18 cellular contexts compared by ENCODE assay signal in the genomic region with DNA sequence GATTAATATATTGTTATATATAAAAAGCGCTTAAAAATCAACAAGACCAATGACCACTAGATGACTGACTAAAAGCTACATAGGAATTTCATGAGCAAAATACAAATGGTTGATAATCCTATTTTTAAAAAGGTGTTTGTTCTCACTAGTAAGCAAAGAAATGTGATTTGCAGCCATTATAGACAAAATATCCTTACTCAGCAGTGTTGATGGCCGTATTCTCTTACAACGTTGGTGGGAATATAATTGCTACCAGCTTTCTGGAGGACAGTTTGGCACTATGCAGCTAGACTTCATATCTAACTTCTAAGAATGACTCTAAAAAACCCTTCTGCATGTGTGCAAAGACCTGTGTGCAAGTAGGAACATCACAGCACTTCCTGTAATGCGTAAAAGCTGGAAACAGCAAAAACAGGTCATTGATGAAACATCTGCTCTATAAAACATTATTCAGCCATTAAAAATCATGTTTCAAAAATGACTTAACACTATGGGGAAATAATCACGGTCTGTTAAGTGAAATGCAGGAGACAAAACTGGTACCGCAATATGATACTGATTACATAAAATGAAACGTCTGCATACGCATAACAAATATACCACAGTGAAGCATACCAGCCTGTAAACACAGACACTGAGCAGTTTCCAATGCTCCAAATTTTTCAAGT.
DNase-seq lines count a peak whose midpoint lies in the region; ATAC-seq, FAIRE-seq and TF ChIP-seq lines count a peak whose summit lies in the region.
"Had no signal": no experiment of that assay in that cellular context is flagged by ENCODE, and none has a peak within 500 bp of the region (broad histone marks: within the 10 kb centered on the region; RNA-seq: fewer than 3 reads in every experiment).

No MANE protein-coding gene starts in this region.

- H3K36me3 Mint-ChIP-seq in CD4-positive, alpha-beta T cell (ENCODE audit: low read depth): no peaks in the 10 kb centered on the region

- no peaks in the 10 kb centered on the region for H4K20me1 ChIP-seq in PC-3 (ENCODE audit: low read length)

- BruUV-seq in PC-3 (replicated peaks; lab: Mats Ljungman, UMichigan): no TSS peak

- H3K4me3 ChIP-seq in A549 (no peak overlapping the region), PC-3 (ENCODE audit: low read length) (no peak overlapping the region)
- H3K4me3 ChIP-seq in effector memory CD4-positive, alpha-beta T cell (ENCODE audit: insufficient read depth, low read depth, low read length, poor library complexity, severe bottlenecking): no peak overlapping the region
- H3K4me3 ChIP-seq: SJSA1 had no signal

- no peak overlapping the region for H3K27ac ChIP-seq in A549
- no peak overlapping the region for H3K27ac ChIP-seq in CD4-positive, alpha-beta T cell (ENCODE audit: low read depth, low read length)
- peak overlapping the region; percentile 50 for H3K27ac ChIP-seq in PC-3 (ENCODE audit: low read length)
- H3K27ac ChIP-seq in epithelial cell of prostate: peak overlapping the region; percentile 13
- H3K27ac ChIP-seq in effector memory CD4-positive, alpha-beta T cell (ENCODE audit: insufficient read depth, low read length, poor library complexity, severe bottlenecking): no peak overlapping the region
- H3K27ac ChIP-seq: SJSA1 had no signal

- TF ChIP-seq POLR2A in A549 (IDR thresholded peaks at IDR 0.05; ENCODE audit: low read length): no peak

- CTCF ChIA-PET in A549 (lab: Yijun Ruan, JAX): interaction anchor here (0.6 to 2.2 kb wide), 8 partner anchors 11 to 310 kb away, joined by 3 to 8 read pairs (median 3); no protein-coding TSS in a partner anchor
- CTCF ChIA-PET in CD4-positive, alpha-beta T cell (lab: Charles Lee): no interaction called here
- CTCF ChIA-PET in PC-3 (lab: Charles Lee): interaction anchor here (0.6 kb wide), 1 partner anchor 37 kb away, joined by 3 read pairs; no protein-coding TSS in a partner anchor

- peak overlapping the region; percentile 5; the same call in 1 of the 2 replicates for H2AFZ ChIP-seq in PC-3 (ENCODE audit: low read length)

- intact Hi-C loops in CD4-positive, alpha-beta T cell (cut with DNase I, micrococcal nuclease): no loop called here
- intact Hi-C loops in PC-3 (cut with micrococcal nuclease): no loop called here

- H3K9me3 Mint-ChIP-seq in CD4-positive, alpha-beta T cell: no peaks in the 10 kb centered on the region

- no peaks in the 10 kb centered on the region for H3K4me1 ChIP-seq in A549
- peaks cover 21% of the 10 kb centered on the region for H3K4me1 ChIP-seq in PC-3 (ENCODE audit: insufficient read depth, low read length)
- H3K4me1 ChIP-seq in effector memory CD4-positive, alpha-beta T cell (ENCODE audit: control insufficient read depth, insufficient read depth, low read length, poor library complexity, severe bottlenecking): peaks cover 9% of the 10 kb centered on the region

- no peaks in the 10 kb centered on the region for H3K27me3 ChIP-seq in CD4-positive, alpha-beta T cell (ENCODE audit: control insufficient read depth, insufficient read depth, low read length)
- no peaks in the 10 kb centered on the region for H3K27me3 ChIP-seq in PC-3 (ENCODE audit: low read length)
- no peaks in the 10 kb centered on the region for H3K27me3 ChIP-seq in effector memory CD4-positive, alpha-beta T cell (replicated peaks; ENCODE audit: control insufficient read depth, insufficient read depth, low read length, poor library complexity, severe bottlenecking)
- H3K27me3 ChIP-seq: SJSA1 had no signal

- H3K27me3 Mint-ChIP-seq in CD4-positive, alpha-beta T cell: peaks cover 14% of the 10 kb centered on the region

- H3K36me3 ChIP-seq in PC-3 (ENCODE audit: low read depth, low read length): no peaks in the 10 kb centered on the region
- no peaks in the 10 kb centered on the region for H3K36me3 ChIP-seq in effector memory CD4-positive, alpha-beta T cell (ENCODE audit: control insufficient read depth, insufficient read depth, low read length)
- H3K36me3 ChIP-seq: SJSA1 had no signal

- H3K9me2 ChIP-seq in PC-3 (replicated peaks; ENCODE audit: low read length): no peaks in the 10 kb centered on the region

- FAIRE-seq in A549 (lab: Jason Lieb, UNC): peak; percentile 61
- FAIRE-seq: D721Med had no signal

- H3K9me3 ChIP-seq in A549 (no peaks in the 10 kb centered on the region), PC-3 (ENCODE audit: low read length) (no peaks in the 10 kb centered on the region)
- no peaks in the 10 kb centered on the region for H3K9me3 ChIP-seq in CD4-positive, alpha-beta T cell (ENCODE audit: control insufficient read depth, low read length)
- H3K9me3 ChIP-seq in effector memory CD4-positive, alpha-beta T cell (ENCODE audit: control insufficient read depth, low read length): no peaks in the 10 kb centered on the region
- H3K9me3 ChIP-seq: SJSA1 had no signal

- DNase-seq in A549 (ENCODE audit: low read depth in 1 of 2, low spot score in 1 of 2) (no peak), PC-3 (peak; percentile 61), epithelial cell of prostate (ENCODE audit: low read depth, low spot score) (no peak), NAMALWA (ENCODE audit: low spot score) (no peak), AML-193 (lab: John Stamatoyannopoulos, UW) (no peak)
- DNase-seq in CD4-positive, alpha-beta T cell: no peak
- DNase-seq in effector memory CD4-positive, alpha-beta T cell: no peak
- DNase-seq: CD8-positive, alpha-beta memory T cell; DMS79; MV-4-11; NCI-H1436 treated with DMSO at 0.1 percent for 48 hours; NCI-H2029 treated with DMSO at 0.1 percent for 48 hours; NCI-H510A treated with DMSO at 0.1 percent for 48 hours; NCI-H82; SW 1271 had no signal

- peak overlapping the region; percentile 22 for H3K4me3 Mint-ChIP-seq in CD4-positive, alpha-beta T cell
- H3K4me3 Mint-ChIP-seq: CD8-positive, alpha-beta memory T cell had no signal

- peaks cover 44% of the 10 kb centered on the region for H3K4me1 Mint-ChIP-seq in CD4-positive, alpha-beta T cell (ENCODE audit: low read depth)

- POLR2A ChIA-PET in A549 (lab: Yijun Ruan, JAX) (no interaction called here), PC-3 (lab: Charles Lee; ENCODE audit: unreplicated experiment) (interaction anchor here (0.6 kb wide), 1 partner anchor 8 kb away, joined by 3 read pairs; no protein-coding TSS in a partner anchor)
- POLR2A ChIA-PET in CD4-positive, alpha-beta T cell (lab: Charles Lee): interaction anchor here (0.6 to 0.9 kb wide), 2 partner anchors 115 to 300 kb away, joined by 3 to 5 read pairs; no protein-coding TSS in a partner anchor

- no peak for ATAC-seq in A549
- peak; percentile 33 for ATAC-seq in CD4-positive, alpha-beta T cell (ENCODE audit: poor library complexity)
- peak; percentile 83 for ATAC-seq in PC-3
- ATAC-seq in GM19035 (IDR thresholded peaks at IDR 0.05; ENCODE audit: unreplicated experiment): no peak

- H3K27ac Mint-ChIP-seq in CD4-positive, alpha-beta T cell: peak overlapping the region; percentile 6
- H3K27ac Mint-ChIP-seq: CD8-positive, alpha-beta memory T cell had no signal

- H3K9ac ChIP-seq in PC-3 (ENCODE audit: low read length): 0 out of 2 replicates have a peak overlapping the region, but pooled peaks have one; percentile 2

- peaks cover 5% of the 10 kb centered on the region for H3F3A ChIP-seq in PC-3 (ENCODE audit: low read length, unreplicated experiment)

- H3K4me2 ChIP-seq in A549: no peak overlapping the region
- H3K4me2 ChIP-seq in PC-3 (ENCODE audit: low read length): peak overlapping the region; percentile 35

- TF ChIP-seq CTCF in A549 (IDR thresholded peaks at IDR 0.05) (no peak), PC-3 (conservative IDR thresholded peaks at IDR 0.05; ENCODE audit: low read depth, low read length) (no peak)
- TF ChIP-seq CTCF in CD4-positive, alpha-beta T cell (IDR thresholded peaks at IDR 0.05): no peak

- 89% methylated on average over 8 of the region's 8 CpGs for WGBS in A549 (ENCODE audit: missing lambda C conversion rate)

- no peaks in the 10 kb centered on the region for H3K79me2 ChIP-seq in PC-3 (ENCODE audit: low read length)

- TF ChIP-seq RAD21 in A549 (conservative IDR thresholded peaks at IDR 0.05 in 1 of 2, IDR thresholded peaks at IDR 0.05 in 1 of 2): no peak

- TF ChIP-seq EP300 in A549 (IDR thresholded peaks at IDR 0.05): no peak

TF ChIP-seq in A549, 52 proteins besides CTCF, POLR2A, EP300 and RAD21:
- no peak for TF ChIP-seq CEBPB (IDR thresholded peaks at IDR 0.05)
- TF ChIP-seq MAFK (IDR thresholded peaks at IDR 0.05; ENCODE audit: partially characterized antibody): peak; percentile 78

Comparison
In these comparisons a context has a peak if more than half of its experiments do, and no peak if none do; other contexts are left out.
1. ATAC-seq: peak in CD4-positive, alpha-beta T cell (single experiment) and PC-3 (single experiment); none in A549 (0 of 2) and GM19035 (single experiment).
2. H3K27ac ChIP-seq: peak in PC-3 (single experiment) and epithelial cell of prostate (single experiment); none in A549 (0 of 2), CD4-positive, alpha-beta T cell (single experiment) and effector memory CD4-positive, alpha-beta T cell (single experiment).